ENCODE assay signal across 9 cellular contexts in the genomic region with DNA sequence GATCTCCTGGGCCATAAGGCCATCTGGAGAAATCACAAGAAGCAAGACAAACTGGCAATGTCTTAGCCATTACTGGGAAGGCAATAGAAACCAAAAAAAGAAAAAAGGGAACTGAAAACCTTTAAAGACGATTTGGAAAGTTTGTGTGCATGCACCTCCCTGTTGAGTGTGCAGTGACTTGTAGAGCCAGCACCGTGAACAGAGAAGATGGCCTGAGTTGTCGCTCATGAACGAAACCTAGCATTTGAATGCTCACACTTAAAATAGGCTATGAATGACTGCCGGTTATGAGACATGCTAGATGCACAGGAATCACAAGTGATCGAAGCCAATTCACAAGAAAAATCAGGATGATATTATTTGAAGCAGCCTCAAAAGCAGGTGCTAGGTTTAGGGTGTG.
A peak's percentile ranks its signal among the peaks of the same experiment; 100 is the strongest.
DNase-seq lines count a peak whose midpoint lies in the region; ATAC-seq, FAIRE-seq and TF ChIP-seq lines count a peak whose summit lies in the region.
"Had no signal": no experiment of that assay in that cellular context is flagged by ENCODE, and none has a peak within 500 bp of the region (broad histone marks: within the 10 kb centered on the region; RNA-seq: fewer than 3 reads in every experiment).

No MANE protein-coding gene starts in this region.

- peaks cover 3 to 5% of the 10 kb centered on the region in 2 donors for H3K9me3 Mint-ChIP-seq in stimulated activated naive B cell treated with anti-CD40 and anti-IgM and Interleukin-4, amounts not matched to agents 10 μg/mL and 1 μg/mL and 100 μg/mL, for 72 hours

- H3F3A ChIP-seq in MM.1S (ENCODE audit: insufficient read depth, low read length) = peaks cover 19% of the 10 kb centered on the region

- DNase-seq in GM19238 (ENCODE audit: insufficient read length, low spot score) (peak; percentile 45), MM.1S (peak; percentile 75), NCI-H446 treated with DMSO at 0.1 percent for 48 hours (lab: John Stamatoyannopoulos, UW) (no peak), NCI-H187 treated with DMSO at 0.1 percent for 48 hours (lab: John Stamatoyannopoulos, UW) (no peak), kidney (no peak)
- peak; percentile 82 for DNase-seq in stimulated activated naive B cell treated with anti-CD40 and anti-IgM and Interleukin-4, amounts not matched to agents 10 μg/mL and 1 μg/mL and 100 μg/mL, for 72 hours
- DNase-seq: SW 1271 had no signal

- no peaks in the 10 kb centered on the region for H3K27me3 ChIP-seq in MM.1S (replicated peaks; ENCODE audit: insufficient read depth, low read length)

- H3K4me2 ChIP-seq in MM.1S (ENCODE audit: low read depth, low read length) = peak overlapping the region; percentile 55

- peaks cover 54 to 80% of the 10 kb centered on the region in 2 donors for H3K4me1 Mint-ChIP-seq in stimulated activated naive B cell treated with anti-CD40 and anti-IgM and Interleukin-4, amounts not matched to agents 10 μg/mL and 1 μg/mL and 100 μg/mL, for 72 hours

- H3K27ac ChIP-seq in MM.1S (ENCODE audit: low read length) (peak overlapping the region; percentile 90), kidney (ENCODE audit: low read depth in 2 of 2, low read length in 2 of 2) (no peak overlapping the region)

- no peak for FAIRE-seq in kidney (lab: Jason Lieb, UNC)
- FAIRE-seq: keratinocyte had no signal

- no peaks in the 10 kb centered on the region for H3K79me2 ChIP-seq in MM.1S (ENCODE audit: low read length)

- no peaks in the 10 kb centered on the region for H3K36me3 ChIP-seq in MM.1S (replicated peaks; ENCODE audit: insufficient read depth, low read length)
- no peaks in the 10 kb centered on the region for H3K36me3 ChIP-seq in kidney (ENCODE audit: control insufficient read depth in 1 of 2, insufficient read depth in 2 of 2, low read length in 2 of 2)

- H3K9me3 ChIP-seq in MM.1S (replicated peaks; ENCODE audit: insufficient read depth, low read length) = no peaks in the 10 kb centered on the region
- H3K9me3 ChIP-seq in kidney (ENCODE audit: control insufficient read depth in 1 of 2, low read length in 2 of 2) = no peaks in the 10 kb centered on the region

- peaks cover 39% of the 10 kb centered on the region for H3K4me1 ChIP-seq in MM.1S (ENCODE audit: low read length)
- H3K4me1 ChIP-seq in kidney (ENCODE audit: control insufficient read depth in 1 of 2, insufficient read depth in 1 of 2, low read depth in 1 of 2, low read length in 2 of 2) = no peaks in the 10 kb centered on the region

- H3K9me2 ChIP-seq in MM.1S (replicated peaks; ENCODE audit: insufficient read depth, low read length) = no peaks in the 10 kb centered on the region

- H4K20me1 ChIP-seq in MM.1S (ENCODE audit: insufficient read depth, low read length) = no peaks in the 10 kb centered on the region

- no peaks in the 10 kb centered on the region for H3K27me3 Mint-ChIP-seq in stimulated activated naive B cell treated with anti-CD40 and anti-IgM and Interleukin-4, amounts not matched to agents 10 μg/mL and 1 μg/mL and 100 μg/mL, for 72 hours

- peaks cover 2 to 3% of the 10 kb centered on the region in 2 donors for H3K36me3 Mint-ChIP-seq in stimulated activated naive B cell treated with anti-CD40 and anti-IgM and Interleukin-4, amounts not matched to agents 10 μg/mL and 1 μg/mL and 100 μg/mL, for 72 hours

- H3K4me3 ChIP-seq in MM.1S (ENCODE audit: low read length) (0 out of 2 replicates have a peak overlapping the region, but pooled peaks have one; percentile 16), kidney (ENCODE audit: low read length in 2 of 2) (no peak overlapping the region)

- peak overlapping the region; percentile 29 for H3K9ac ChIP-seq in MM.1S (ENCODE audit: low read length)
- no peak overlapping the region for H3K9ac ChIP-seq in kidney (ENCODE audit: low read length in 2 of 2)

- peak overlapping the region; percentile 94 for H3K27ac Mint-ChIP-seq in stimulated activated naive B cell treated with anti-CD40 and anti-IgM and Interleukin-4, amounts not matched to agents 10 μg/mL and 1 μg/mL and 100 μg/mL, for 72 hours

- 0 out of 2 replicates have a peak overlapping the region, but pooled peaks have one; percentile 19 for H2AFZ ChIP-seq in MM.1S (ENCODE audit: low read length)

- peak; percentile 76 for ATAC-seq in HG02840 (IDR thresholded peaks at IDR 0.05; ENCODE audit: low FRiP score, unreplicated experiment)
- peak; percentile 80 to 81 for ATAC-seq in stimulated activated naive B cell treated with anti-CD40 and anti-IgM and Interleukin-4, amounts not matched to agents 10 μg/mL and 1 μg/mL and 100 μg/mL, for 72 hours (replicated peaks)

- intact Hi-C loops in kidney (cut with DNase I) = no loop called here

- TF ChIP-seq CTCF in MM.1S (IDR thresholded peaks at IDR 0.05; ENCODE audit: low read length) (no peak), kidney (IDR thresholded peaks at IDR 0.05; ENCODE audit: borderline replicate concordance, extremely low read depth, insufficient read depth) (no peak)

- H3K4me3 Mint-ChIP-seq in stimulated activated naive B cell treated with anti-CD40 and anti-IgM and Interleukin-4, amounts not matched to agents 10 μg/mL and 1 μg/mL and 100 μg/mL, for 72 hours = peak overlapping the region; percentile 40 to 46

Comparison
In these comparisons a context has a peak if more than half of its experiments do, and no peak if none do; other contexts are left out.
1. DNase-seq: peak in GM19238 (single experiment), MM.1S (single experiment) and stimulated activated naive B cell treated with anti-CD40 and anti-IgM and Interleukin-4, amounts not matched to agents 10 μg/mL and 1 μg/mL and 100 μg/mL, for 72 hours (single experiment); none in NCI-H446 treated with DMSO at 0.1 percent for 48 hours (single experiment), NCI-H187 treated with DMSO at 0.1 percent for 48 hours (single experiment) and kidney (single experiment).